11 cellular contexts compared by ENCODE assay signal in genomic region chr19:35002037-35002535, GRCh38. TPM values are rescaled to one million over a fixed set of nuclear protein-coding genes. Genes with fewer than 3 reads are reported as not detected.
DNase-seq lines count a peak whose midpoint lies in the region; FAIRE-seq and TF ChIP-seq lines count a peak whose summit lies in the region.
"Had no signal": no experiment of that assay in that cellular context is flagged by ENCODE, and none has a peak within 500 bp of the region (broad histone marks: within the 10 kb centered on the region; RNA-seq: fewer than 3 reads in every experiment).

No MANE protein-coding gene starts in this region.

- peak overlapping the region; percentile 97 for H3K4me3 Mint-ChIP-seq in astrocyte (ENCODE audit: unreplicated experiment)

- H3K4me1 ChIP-seq in HAP-1: peaks cover 17% of the 10 kb centered on the region
- H3K4me1 ChIP-seq in astrocyte (ENCODE audit: insufficient read depth, low read length): peaks cover 31% of the 10 kb centered on the region
- peaks cover 54 to 72% of the 10 kb centered on the region in 2 donors for H3K4me1 ChIP-seq in mucosa of rectum (ENCODE audit: control insufficient read depth in 2 of 2, insufficient read depth in 2 of 2, low read length in 2 of 2)

- H3K36me3 ChIP-seq in HAP-1 (replicated peaks): peaks cover 45% of the 10 kb centered on the region
- H3K36me3 ChIP-seq in astrocyte (ENCODE audit: insufficient read depth, low read length): peaks cover 3% of the 10 kb centered on the region
- peaks cover 0 to 11% of the 10 kb centered on the region in 2 donors for H3K36me3 ChIP-seq in mucosa of rectum (ENCODE audit: control insufficient read depth in 2 of 2, insufficient read depth in 2 of 2, low read length in 2 of 2)
- H3K36me3 ChIP-seq: thyroid gland had no signal

- H3K9ac ChIP-seq in astrocyte (ENCODE audit: low read length): peak overlapping the region; percentile 91
- H3K9ac ChIP-seq in mucosa of rectum (ENCODE audit: low read depth in 1 of 2, low read length in 2 of 2): peak overlapping the region in 1 of 2 donors; percentile 77

- peaks cover 13% of the 10 kb centered on the region for H3K36me3 Mint-ChIP-seq in astrocyte (ENCODE audit: low read depth, unreplicated experiment)

- DNase-seq in AG04450 (ENCODE audit: low read depth, low spot score) (no peak), HAP-1 (ENCODE audit: low spot score in 2 of 2) (no peak), astrocyte (ENCODE audit: low read depth) (no peak), putamen (ENCODE audit: low spot score) (no peak), NCI-H1048 (lab: John Stamatoyannopoulos, UW) (no peak), NCI-H1417 (lab: John Stamatoyannopoulos, UW) (no peak), NCI-H82 treated with DMSO at 0.1 percent for 48 hours (lab: John Stamatoyannopoulos, UW; ENCODE audit: unreplicated experiment) (no peak)
- DNase-seq: thyroid gland had no signal

- POLR2A ChIA-PET in AG04450 (lab: Yijun Ruan, JAX): no interaction called here

- H3K4me1 Mint-ChIP-seq in astrocyte (ENCODE audit: low read depth, unreplicated experiment): peaks cover 17% of the 10 kb centered on the region

- H4K20me1 ChIP-seq in astrocyte (ENCODE audit: insufficient read depth, low read length): peaks cover 62% of the 10 kb centered on the region

- H3K27me3 Mint-ChIP-seq in astrocyte (ENCODE audit: low read depth, unreplicated experiment): no peaks in the 10 kb centered on the region

- CTCF ChIA-PET in AG04450 (lab: Charles Lee): interaction anchor here (1.0 to 1.7 kb wide), 3 partner anchors 11 to 139 kb away, joined by 3 to 8 read pairs (median 3); no protein-coding TSS in a partner anchor

- H3K27ac Mint-ChIP-seq in astrocyte (ENCODE audit: unreplicated experiment): no peak overlapping the region

- in situ Hi-C loops in HAP-1 (cut with MboI; ENCODE audit: low sequenced_read_pairs): no loop called here

- H3K4me3 ChIP-seq in AG04450 (ENCODE audit: low read depth, low read length) (peak overlapping the region; percentile 5), HAP-1 (peak overlapping the region; percentile 68), astrocyte (ENCODE audit: insufficient read depth, low read depth, low read length) (no peak overlapping the region), mucosa of rectum (ENCODE audit: low read length in 2 of 2) (peak overlapping the region in 1 of 2 donors; percentile 8)

- no peaks in the 10 kb centered on the region for H3K9me3 Mint-ChIP-seq in astrocyte (ENCODE audit: unreplicated experiment)

- H3K79me2 ChIP-seq in astrocyte (ENCODE audit: insufficient read depth, low read length): peaks cover 63% of the 10 kb centered on the region

- no peaks in the 10 kb centered on the region for H3K9me3 ChIP-seq in AG04450 (ENCODE audit: control insufficient read depth, insufficient read depth, low read length)
- no peaks in the 10 kb centered on the region for H3K9me3 ChIP-seq in HAP-1
- H3K9me3 ChIP-seq in astrocyte (ENCODE audit: insufficient read depth, low read depth, low read length): no peaks in the 10 kb centered on the region
- H3K9me3 ChIP-seq in mucosa of rectum (ENCODE audit: control insufficient read depth in 2 of 2, low read length in 2 of 2): no peaks in the 10 kb centered on the region
- H3K9me3 ChIP-seq: thyroid gland had no signal

- H3K27me3 ChIP-seq in AG04450 (ENCODE audit: control insufficient read depth, insufficient read depth, low read length) (no peaks in the 10 kb centered on the region), HAP-1 (ENCODE audit: low read depth) (no peaks in the 10 kb centered on the region), astrocyte (ENCODE audit: insufficient read depth, low read length) (no peaks in the 10 kb centered on the region), mucosa of rectum (ENCODE audit: control insufficient read depth in 2 of 2, insufficient read depth in 2 of 2, low read length in 2 of 2) (no peaks in the 10 kb centered on the region)
- H3K27me3 ChIP-seq: thyroid gland had no signal

- H3K27ac ChIP-seq in AG04450 (ENCODE audit: low read depth, low read length) (no peak overlapping the region), astrocyte (ENCODE audit: low read depth, low read length) (no peak overlapping the region), mucosa of rectum (ENCODE audit: low read depth in 2 of 2, low read length in 2 of 2) (peak overlapping the region; percentile 84 to 97)

- no peak for FAIRE-seq in astrocyte (lab: Jason Lieb, UNC)
- FAIRE-seq: colon, islet of Langerhans had no signal

- H3K4me2 ChIP-seq in astrocyte (ENCODE audit: low read length): peak overlapping the region; percentile 89

- TF ChIP-seq CTCF in AG04450 (IDR thresholded peaks at IDR 0.05; ENCODE audit: low read depth, low read length) (no peak), astrocyte (IDR thresholded peaks at IDR 0.05; ENCODE audit: insufficient read depth, low read depth, low read length) (no peak)

- no peak overlapping the region for H2AFZ ChIP-seq in astrocyte (ENCODE audit: low read depth, low read length)

RNA-seq across cellular contexts. Expression of gene GRAMD1A, which starts 2.0 kb away (rescaled TPM):
- polyA plus RNA-seq in AG04450 (2011; rRNA removed): 53.2 and 57.7 TPM in 2 replicates
- 61.5 and 72.9 TPM in 2 replicates for polyA minus RNA-seq in AG04450 (2011; rRNA and poly(A)+ RNA removed)
- total RNA-seq in astrocyte: 64.6 and 67.4 TPM in 2 replicates

RNA-seq across cellular contexts. Expression of gene SCN1B, which starts 28.2 kb away (rescaled TPM):
- polyA plus RNA-seq in AG04450 (2011; rRNA removed): 5.7 and 5.8 TPM in 2 replicates
- polyA minus RNA-seq in AG04450 (2011; rRNA and poly(A)+ RNA removed): 3.0 and 5.1 TPM in 2 replicates
- 2.1 and 3.0 TPM in 2 replicates for total RNA-seq in astrocyte

RNA-seq across cellular contexts. Expression of gene ZNF792, which starts 38.1 kb away (rescaled TPM):
- 3.9 and 4.0 TPM in 2 replicates for polyA plus RNA-seq in AG04450 (2011; rRNA removed)
- polyA minus RNA-seq in AG04450 (2011; rRNA and poly(A)+ RNA removed): 11.1 and 11.7 TPM in 2 replicates
- total RNA-seq in astrocyte: 5.7 and 5.9 TPM in 2 replicates

RNA-seq across cellular contexts. Expression of gene HPN, which starts 39.4 kb away (rescaled TPM):
- polyA plus RNA-seq in AG04450 (2011; rRNA removed): not detected in 2 replicates
- not detected in 2 replicates for polyA minus RNA-seq in AG04450 (2011; rRNA and poly(A)+ RNA removed)
- 0.31 and 0.73 TPM in 2 replicates for total RNA-seq in astrocyte

Comparison
In these comparisons a context has a peak if more than half of its experiments do, and no peak if none do; other contexts are left out.
1. H3K27ac ChIP-seq: peak in mucosa of rectum (2 of 2); none in AG04450 (single experiment) and astrocyte (single experiment).